In the genomic region with DNA sequence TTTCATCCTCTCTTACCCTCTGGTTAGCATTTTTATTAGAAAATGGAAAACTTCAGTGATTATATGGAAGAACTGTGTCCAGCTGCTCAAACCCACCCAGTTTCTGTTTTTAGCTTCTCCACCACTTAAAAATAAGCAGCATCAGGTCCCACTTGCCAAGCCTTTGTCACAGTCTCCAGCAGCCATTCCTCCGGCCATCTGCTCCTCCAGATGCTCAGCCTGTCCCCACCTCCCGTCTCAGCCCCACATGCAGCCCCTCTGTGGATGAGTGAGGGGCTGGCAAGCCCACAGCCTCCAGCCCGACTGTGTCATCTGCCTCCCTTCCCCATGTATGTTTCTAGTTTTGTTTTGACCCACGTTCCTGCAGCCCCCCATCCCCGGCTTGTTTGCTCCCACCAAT, we compare ENCODE assay signal across 21 cellular contexts.
DNase-seq lines count a peak whose midpoint lies in the region; ATAC-seq and TF ChIP-seq lines count a peak whose summit lies in the region.
"Had no signal": no experiment of that assay in that cellular context is flagged by ENCODE, and none has a peak within 500 bp of the region (broad histone marks: within the 10 kb centered on the region; RNA-seq: fewer than 3 reads in every experiment).

No MANE protein-coding gene starts in this region.

- H3K4me1 Mint-ChIP-seq in brain (peaks cover 46% of the 10 kb centered on the region), neural progenitor cell (peaks cover 30% of the 10 kb centered on the region), Calu3 (ENCODE audit: low read depth, unreplicated experiment) (no peaks in the 10 kb centered on the region)
- H3K4me1 Mint-ChIP-seq in activated CD4-positive, alpha-beta memory T cell treated with anti-CD3 and anti-CD28 coated beads for 36 hours (ENCODE audit: low read depth): no peaks in the 10 kb centered on the region
- H3K4me1 Mint-ChIP-seq: CD4-positive, CD25-positive, alpha-beta regulatory T cell had no signal

- no peaks in the 10 kb centered on the region for H3K27me3 Mint-ChIP-seq in brain
- H3K27me3 Mint-ChIP-seq in neural progenitor cell (ENCODE audit: insufficient read depth, low read depth): peaks cover 8% of the 10 kb centered on the region
- H3K27me3 Mint-ChIP-seq in Calu3 (ENCODE audit: unreplicated experiment): peaks cover 29% of the 10 kb centered on the region
- H3K27me3 Mint-ChIP-seq in activated CD4-positive, alpha-beta memory T cell treated with anti-CD3 and anti-CD28 coated beads for 36 hours: no peaks in the 10 kb centered on the region

- TF ChIP-seq CTCF in brain (conservative IDR thresholded peaks at IDR 0.05) (no peak), neural progenitor cell (IDR thresholded peaks at IDR 0.05) (no peak), Calu3 (IDR thresholded peaks at IDR 0.05; ENCODE audit: unreplicated experiment) (no peak)

- H3K9me3 ChIP-seq in neural progenitor cell (ENCODE audit: low read depth): no peaks in the 10 kb centered on the region
- H3K9me3 ChIP-seq: BLaER1 had no signal

- H3K79me2 ChIP-seq in neural progenitor cell (ENCODE audit: low read depth): no peaks in the 10 kb centered on the region

- no peak for ATAC-seq in GM21515 (IDR thresholded peaks at IDR 0.05; ENCODE audit: unreplicated experiment)

- intact Hi-C loops in Calu3 (cut with micrococcal nuclease; ENCODE audit: unreplicated experiment): no loop called here
- intact Hi-C loops in activated CD4-positive, alpha-beta memory T cell treated with anti-CD3 and anti-CD28 coated beads for 36 hours (cut with micrococcal nuclease): no loop called here

- H3K36me3 Mint-ChIP-seq in brain: no peaks in the 10 kb centered on the region
- no peaks in the 10 kb centered on the region for H3K36me3 Mint-ChIP-seq in neural progenitor cell
- no peaks in the 10 kb centered on the region for H3K36me3 Mint-ChIP-seq in Calu3 (ENCODE audit: insufficient read depth, unreplicated experiment)
- peaks cover 2% of the 10 kb centered on the region for H3K36me3 Mint-ChIP-seq in activated CD4-positive, alpha-beta memory T cell treated with anti-CD3 and anti-CD28 coated beads for 36 hours
- H3K36me3 Mint-ChIP-seq: CD4-positive, CD25-positive, alpha-beta regulatory T cell had no signal

- no peak overlapping the region for H3K4me2 ChIP-seq in neural progenitor cell
- H3K4me2 ChIP-seq: BLaER1 had no signal

- H3K27me3 ChIP-seq in neural progenitor cell: no peaks in the 10 kb centered on the region
- H3K27me3 ChIP-seq: BLaER1 had no signal

- H2AFZ ChIP-seq in neural progenitor cell (replicated peaks): no peak overlapping the region

- DNase-seq in DMS 273 treated with DMSO at 0.1 percent for 48 hours (lab: John Stamatoyannopoulos, UW) (peak; percentile 75), NCI-H2171 treated with DMSO at 0.1 percent for 48 hours (lab: John Stamatoyannopoulos, UW) (peak; percentile 76), neural progenitor cell (ENCODE audit: low spot score) (no peak), Calu3 (no peak), NCI-H2107 (lab: John Stamatoyannopoulos, UW) (no peak)
- no peak for DNase-seq in activated CD4-positive, alpha-beta memory T cell treated with anti-CD3 and anti-CD28 coated beads for 36 hours
- DNase-seq: CD4-positive, CD25-positive, alpha-beta regulatory T cell; DMS79; EL; GF-D8; NCI-H1048; NCI-H1417 treated with DMSO at 0.1 percent for 48 hours; NCI-H1930; NCI-H226; NCI-H510A; NCI-H774; Right ventricle myocardium superior; RPMI8226 had no signal

- peak overlapping the region in 3 of 5 experiments; percentile 10 to 60 (median 24) for H3K27ac Mint-ChIP-seq in brain
- H3K27ac Mint-ChIP-seq in neural progenitor cell: peak overlapping the region; percentile 9
- no peak overlapping the region for H3K27ac Mint-ChIP-seq in Calu3 (ENCODE audit: unreplicated experiment)
- no peak overlapping the region for H3K27ac Mint-ChIP-seq in activated CD4-positive, alpha-beta memory T cell treated with anti-CD3 and anti-CD28 coated beads for 36 hours
- H3K27ac Mint-ChIP-seq: CD4-positive, CD25-positive, alpha-beta regulatory T cell had no signal

- H3K27ac ChIP-seq in neural progenitor cell: no peak overlapping the region
- H3K27ac ChIP-seq: BLaER1 had no signal

- no peak overlapping the region for H3K4me3 Mint-ChIP-seq in brain
- H3K4me3 Mint-ChIP-seq in neural progenitor cell: no peak overlapping the region
- no peak overlapping the region for H3K4me3 Mint-ChIP-seq in Calu3 (ENCODE audit: low read depth, unreplicated experiment)
- H3K4me3 Mint-ChIP-seq in activated CD4-positive, alpha-beta memory T cell treated with anti-CD3 and anti-CD28 coated beads for 36 hours: no peak overlapping the region
- H3K4me3 Mint-ChIP-seq: CD4-positive, CD25-positive, alpha-beta regulatory T cell had no signal

- POLR2A ChIA-PET in activated CD4-positive, alpha-beta memory T cell treated with anti-CD3 and anti-CD28 coated beads for 36 hours (lab: Charles Lee): no interaction called here

- CTCF ChIA-PET in Calu3 (lab: Charles Lee): no interaction called here
- CTCF ChIA-PET in activated CD4-positive, alpha-beta memory T cell treated with anti-CD3 and anti-CD28 coated beads for 36 hours (lab: Charles Lee): no interaction called here

- H4K20me1 ChIP-seq in neural progenitor cell (ENCODE audit: low read depth): no peaks in the 10 kb centered on the region
- H4K20me1 ChIP-seq: BLaER1 had no signal

- H3K9ac ChIP-seq in neural progenitor cell: no peak overlapping the region
- H3K9ac ChIP-seq: BLaER1 had no signal

- peaks cover 11% of the 10 kb centered on the region for H3K4me1 ChIP-seq in neural progenitor cell
- H3K4me1 ChIP-seq: BLaER1 had no signal

- no peaks in the 10 kb centered on the region for H3K36me3 ChIP-seq in neural progenitor cell
- H3K36me3 ChIP-seq: BLaER1 had no signal

- H3K9me3 Mint-ChIP-seq in brain (peaks cover 0 to 9% (median 2%) of the 10 kb centered on the region in 5 experiments), neural progenitor cell (no peaks in the 10 kb centered on the region), Calu3 (ENCODE audit: low read depth, unreplicated experiment) (no peaks in the 10 kb centered on the region)
- no peaks in the 10 kb centered on the region for H3K9me3 Mint-ChIP-seq in activated CD4-positive, alpha-beta memory T cell treated with anti-CD3 and anti-CD28 coated beads for 36 hours

- H3F3A ChIP-seq in neural progenitor cell (ENCODE audit: low read depth): no peaks in the 10 kb centered on the region

- H3K4me3 ChIP-seq in neural progenitor cell: no peak overlapping the region
- H3K4me3 ChIP-seq: BLaER1 had no signal

- BruUV-seq in Calu3 (replicated peaks; lab: Mats Ljungman, UMichigan): no TSS peak

Comparison
In these comparisons a context has a peak if more than half of its experiments do, and no peak if none do; other contexts are left out.
1. DNase-seq: peak in DMS 273 treated with DMSO at 0.1 percent for 48 hours (single experiment) and NCI-H2171 treated with DMSO at 0.1 percent for 48 hours (single experiment); none in neural progenitor cell (single experiment), Calu3 (single experiment), activated CD4-positive, alpha-beta memory T cell treated with anti-CD3 and anti-CD28 coated beads for 36 hours (single experiment) and NCI-H2107 (single experiment).
2. H3K27ac Mint-ChIP-seq: peak in brain (3 of 5) and neural progenitor cell (single experiment); none in Calu3 (single experiment) and activated CD4-positive, alpha-beta memory T cell treated with anti-CD3 and anti-CD28 coated beads for 36 hours (single experiment).